1 cellular context compared by ENCODE assay signal in genomic region chr7:7971308-7972040, GRCh38.
A peak's percentile ranks its signal among the peaks of the same experiment; 100 is the strongest.
TF ChIP-seq lines count a peak whose summit lies in the region.

No MANE protein-coding gene starts in this region.

TF ChIP-seq in GM12878, 131 proteins besides CTCF, POLR2A, EP300 and RAD21 (continued from another document):
- 0 out of 2 replicates have a peak, but pooled peaks have one; percentile 2 for TF ChIP-seq RELB (IDR thresholded peaks at IDR 0.05; ENCODE audit: low read depth)
- peak; percentile 3; the same call in 1 of the 2 replicates for TF ChIP-seq ZNF24 (IDR thresholded peaks at IDR 0.05)
- 0 out of 2 replicates have a peak, but pooled peaks have one; percentile 37 for TF ChIP-seq POLR2AphosphoS5 (IDR thresholded peaks at IDR 0.05; ENCODE audit: low read length)
- 0 out of 2 replicates have a peak, but pooled peaks have one; percentile 33 for TF ChIP-seq SMAD5 (IDR thresholded peaks at IDR 0.05; ENCODE audit: low read depth)
- no peak for TF ChIP-seq ZNF687 (IDR thresholded peaks at IDR 0.05)
- no peak for TF ChIP-seq ASH2L (IDR thresholded peaks at IDR 0.05; ENCODE audit: borderline replicate concordance, low read depth)
- 0 out of 2 replicates have a peak, but pooled peaks have one; percentile 26 for TF ChIP-seq NFIC (IDR thresholded peaks at IDR 0.05; ENCODE audit: low read depth, low read length)
- TF ChIP-seq E4F1 (IDR thresholded peaks at IDR 0.05; ENCODE audit: borderline replicate concordance, partially characterized antibody), result no peak
- TF ChIP-seq PML (IDR thresholded peaks at IDR 0.05; ENCODE audit: low read length), result 0 out of 2 replicates have a peak, but pooled peaks have one; percentile 41
- TF ChIP-seq MXI1 (IDR thresholded peaks at IDR 0.05; ENCODE audit: low read depth, low read length), result 0 out of 2 replicates have a peak, but pooled peaks have one; percentile 41
- no peak for TF ChIP-seq SUPT20H (IDR thresholded peaks at IDR 0.05; ENCODE audit: borderline replicate concordance, control insufficient read depth, low read depth, low read length)
- TF ChIP-seq NKRF (conservative IDR thresholded peaks at IDR 0.05), result 0 out of 2 replicates have a peak, but pooled peaks have one; percentile 30
